Comparison of ENCODE assay signal across 10 cellular contexts in genomic region chr6:52511572-52512151, GRCh38.
DNase-seq lines count a peak whose midpoint lies in the region; ATAC-seq and TF ChIP-seq lines count a peak whose summit lies in the region.
"Had no signal": no experiment of that assay in that cellular context is flagged by ENCODE, and none has a peak within 500 bp of the region (broad histone marks: within the 10 kb centered on the region; RNA-seq: fewer than 3 reads in every experiment).

No MANE protein-coding gene starts in this region.

- no peaks in the 10 kb centered on the region for H3K27me3 Mint-ChIP-seq in nephron progenitor cell (ENCODE audit: low read depth, poor library complexity)
- H3K27me3 Mint-ChIP-seq in activated T-cell treated with anti-CD3 and anti-CD28 coated beads, Interleukin-2, amount 50 U/mL, for 4 hours (ENCODE audit: low read depth) = no peaks in the 10 kb centered on the region

- peaks cover 42% of the 10 kb centered on the region for H3K4me1 Mint-ChIP-seq in nephron progenitor cell
- no peaks in the 10 kb centered on the region for H3K4me1 Mint-ChIP-seq in activated T-cell treated with anti-CD3 and anti-CD28 coated beads, Interleukin-2, amount 50 U/mL, for 4 hours (ENCODE audit: low read depth)

- WGBS in esophagus muscularis mucosa = 60% methylated on average over 12 of the region's 12 CpGs

- TF ChIP-seq CTCF in RWPE1 (conservative IDR thresholded peaks at IDR 0.05; ENCODE audit: low read depth) (no peak), esophagus muscularis mucosa (IDR thresholded peaks at IDR 0.05) (no peak), nephron progenitor cell (IDR thresholded peaks at IDR 0.05) (no peak), vagina (IDR thresholded peaks at IDR 0.05) (no peak)

- H3K27ac ChIP-seq in RWPE1 = peak overlapping the region; percentile 92
- peak overlapping the region; percentile 77 to 85 (median 85) for H3K27ac ChIP-seq in esophagus muscularis mucosa (replicated peaks in 1 of 4)
- H3K27ac ChIP-seq in vagina = peak overlapping the region; percentile 91

- H3K4me1 ChIP-seq in esophagus muscularis mucosa = peaks cover 49 to 72% (median 70%) of the 10 kb centered on the region in 4 donors
- H3K4me1 ChIP-seq in vagina = peaks cover 62% of the 10 kb centered on the region

- POLR2A ChIA-PET in RWPE1 (lab: Yijun Ruan, JAX; ENCODE audit: low non-redundant PET) = no interaction called here

- H3K27me3 ChIP-seq in esophagus muscularis mucosa = no peaks in the 10 kb centered on the region
- no peaks in the 10 kb centered on the region for H3K27me3 ChIP-seq in vagina
- H3K27me3 ChIP-seq in H7 (ENCODE audit: control insufficient read depth, insufficient read depth, low read length) = no peaks in the 10 kb centered on the region

- peaks cover 16 to 60% (median 49%) of the 10 kb centered on the region in 4 donors for H3K36me3 ChIP-seq in esophagus muscularis mucosa
- peaks cover 0 to 26% of the 10 kb centered on the region in 2 donors for H3K36me3 ChIP-seq in vagina
- H3K36me3 ChIP-seq in H7 (replicated peaks; ENCODE audit: control insufficient read depth, insufficient read depth, low read length) = peaks cover 11% of the 10 kb centered on the region

- no peak for DNase-seq in RWPE1 (ENCODE audit: low spot score)
- DNase-seq in esophagus muscularis mucosa (ENCODE audit: extremely low spot score) = no peak
- no peak for DNase-seq in nephron progenitor cell
- DNase-seq in vagina (ENCODE audit: extremely low spot score in 2 of 2) = no peak
- no peak for DNase-seq in NOMO-1 (lab: John Stamatoyannopoulos, UW; ENCODE audit: unreplicated experiment in 2 of 2)
- DNase-seq in activated T-cell treated with anti-CD3 and anti-CD28 coated beads, Interleukin-2, amount 50 U/mL, for 4 hours = no peak
- no peak for DNase-seq in H7
- DNase-seq: activated effector memory CD4-positive, alpha-beta T cell treated with Interleukin-2 at 50 U/mL for 16 hours; NCI-H2029 treated with DMSO at 0.1 percent for 48 hours had no signal

- TF ChIP-seq EP300 in esophagus muscularis mucosa (IDR thresholded peaks at IDR 0.05) = no peak

- intact Hi-C loops in esophagus muscularis mucosa (cut with DNase I) (no loop called here), vagina (cut with DNase I) (loop anchor here (5.0 kb wide), 1 partner anchor 66 kb away; the partner anchor contains the start of gene TRAM2)

- H3K9me3 ChIP-seq in esophagus muscularis mucosa = no peaks in the 10 kb centered on the region
- no peaks in the 10 kb centered on the region for H3K9me3 ChIP-seq in vagina

- peaks cover 63% of the 10 kb centered on the region for H3K36me3 Mint-ChIP-seq in nephron progenitor cell (ENCODE audit: low read depth)
- peaks cover 38% of the 10 kb centered on the region for H3K36me3 Mint-ChIP-seq in activated T-cell treated with anti-CD3 and anti-CD28 coated beads, Interleukin-2, amount 50 U/mL, for 4 hours (ENCODE audit: insufficient read depth)

- H3K4me3 ChIP-seq in esophagus muscularis mucosa (no peak overlapping the region), vagina (no peak overlapping the region), H7 (ENCODE audit: insufficient read depth, low read depth, low read length) (no peak overlapping the region)

- H3K4me3 Mint-ChIP-seq in nephron progenitor cell = no peak overlapping the region
- H3K4me3 Mint-ChIP-seq in activated T-cell treated with anti-CD3 and anti-CD28 coated beads, Interleukin-2, amount 50 U/mL, for 4 hours = no peak overlapping the region

- no peaks in the 10 kb centered on the region for H3K9me3 Mint-ChIP-seq in nephron progenitor cell
- no peaks in the 10 kb centered on the region for H3K9me3 Mint-ChIP-seq in activated T-cell treated with anti-CD3 and anti-CD28 coated beads, Interleukin-2, amount 50 U/mL, for 4 hours

- TF ChIP-seq POLR2A in esophagus muscularis mucosa (IDR thresholded peaks at IDR 0.05; ENCODE audit: low read depth) = no peak
- TF ChIP-seq POLR2A in vagina (IDR thresholded peaks at IDR 0.05) = no peak

- CTCF ChIA-PET in RWPE1 (lab: Yijun Ruan, JAX) = no interaction called here

- H3K27ac Mint-ChIP-seq in nephron progenitor cell = peak overlapping the region; percentile 89

- no peak for ATAC-seq in activated T-cell treated with anti-CD3 and anti-CD28 coated beads, Interleukin-2, amount 50 U/mL, for 4 hours
- ATAC-seq: esophagus mucosa had no signal
